8 cellular contexts compared by ENCODE assay signal in the genomic region with DNA sequence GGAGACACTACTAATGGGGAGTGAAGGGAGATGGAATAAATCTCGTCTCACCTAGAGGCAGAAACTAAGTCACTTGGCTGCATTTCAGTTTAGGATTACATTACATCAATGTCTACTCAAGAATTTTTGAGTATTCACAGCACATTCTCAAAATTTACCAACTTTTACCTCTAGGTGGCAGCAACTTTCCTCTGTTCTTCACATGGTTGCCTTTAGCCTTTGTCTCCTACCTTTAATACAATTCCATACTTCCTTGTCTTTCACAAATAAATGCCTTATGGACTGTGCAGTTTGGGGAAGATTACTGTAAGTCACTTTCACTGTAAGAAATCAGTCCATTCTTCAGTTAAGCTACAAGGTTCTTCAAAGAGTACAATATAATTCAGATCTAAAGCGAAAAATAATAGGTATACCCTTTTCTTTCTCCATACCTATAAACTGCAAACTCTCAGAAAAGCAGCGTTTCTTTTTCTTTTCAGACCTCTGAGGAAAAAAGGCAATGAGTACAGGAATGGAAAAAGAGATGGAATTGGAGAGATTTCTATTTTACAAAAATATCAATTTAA.
DNase-seq lines count a peak whose midpoint lies in the region; ATAC-seq and TF ChIP-seq lines count a peak whose summit lies in the region.

No MANE protein-coding gene starts in this region.

- H3K9me3 Mint-ChIP-seq in activated CD4-positive, alpha-beta T cell treated with anti-CD3 and anti-CD28 coated beads for 36 hours (ENCODE audit: low read depth), result no peaks in the 10 kb centered on the region

- POLR2A ChIA-PET in activated CD4-positive, alpha-beta T cell treated with anti-CD3 and anti-CD28 coated beads for 36 hours (lab: Charles Lee), result no interaction called here

- H3K18ac ChIP-seq in mesendoderm (ENCODE audit: low read length), result no peak overlapping the region

- H3K4me3 Mint-ChIP-seq in activated CD4-positive, alpha-beta T cell treated with anti-CD3 and anti-CD28 coated beads for 36 hours, result no peak overlapping the region

- H2BK15ac ChIP-seq in mesendoderm (replicated peaks; ENCODE audit: low read depth), result no peak overlapping the region

- H3K79me2 ChIP-seq in mesendoderm (ENCODE audit: control insufficient read depth, insufficient read depth, low read length), result no peaks in the 10 kb centered on the region

- WGBS in mesendoderm (ENCODE audit: extremely low coverage, insufficient coverage, low lambda C conversion rate), result no CpG with 5 or more reads among the region's 3 CpGs

- DNase-seq in activated CD4-positive, alpha-beta T cell treated with anti-CD3 and anti-CD28 coated beads for 36 hours, result peak; percentile 10
- DNase-seq in activated CD4-positive, alpha-beta T cell treated with anti-CD3 and anti-CD28 coated beads for 48 hours, result no peak
- DNase-seq in LHCN-M2 (ENCODE audit: low read depth) (peak; percentile 69), RKO (ENCODE audit: low spot score) (peak; percentile 74), dorsolateral prefrontal cortex (peak in 1 of 10 donors; percentile 9), mesendoderm (peak; percentile 67), H7 (no peak)

- no peak overlapping the region for H4K5ac ChIP-seq in mesendoderm (ENCODE audit: low read length)

- peaks cover 28% of the 10 kb centered on the region for H3K4me1 Mint-ChIP-seq in activated CD4-positive, alpha-beta T cell treated with anti-CD3 and anti-CD28 coated beads for 36 hours

- no peak overlapping the region for H3K4ac ChIP-seq in mesendoderm (ENCODE audit: low read depth, low read length)

- no peak overlapping the region for H3K27ac Mint-ChIP-seq in activated CD4-positive, alpha-beta T cell treated with anti-CD3 and anti-CD28 coated beads for 36 hours

- H3K27me3 ChIP-seq in dorsolateral prefrontal cortex (no peaks in the 10 kb centered on the region), mesendoderm (ENCODE audit: insufficient read depth, low read length, poor library complexity) (no peaks in the 10 kb centered on the region), H7 (ENCODE audit: control insufficient read depth, insufficient read depth, low read length) (no peaks in the 10 kb centered on the region)

- H3K9ac ChIP-seq in mesendoderm (ENCODE audit: low read length), result no peak overlapping the region

- no peak overlapping the region for H3K4me2 ChIP-seq in mesendoderm (ENCODE audit: low read length)

- H2AK5ac ChIP-seq in mesendoderm (ENCODE audit: low read length), result no peak overlapping the region

- no peaks in the 10 kb centered on the region for H3K79me1 ChIP-seq in mesendoderm (ENCODE audit: low read length)

- peak; percentile 66 to 90 (median 79) for TF ChIP-seq CTCF in dorsolateral prefrontal cortex (IDR thresholded peaks at IDR 0.05 in 54 of 56, conservative IDR thresholded peaks at IDR 0.05 in 2 of 56; ENCODE audit: low read depth in 1 of 56, partially characterized antibody in 56 of 56)

- H3K23ac ChIP-seq in mesendoderm (ENCODE audit: low read length), result no peak overlapping the region

- H3K27ac ChIP-seq in dorsolateral prefrontal cortex, result no peak overlapping the region
- H3K27ac ChIP-seq in mesendoderm (ENCODE audit: low read depth, low read length), result no peak overlapping the region

- no peaks in the 10 kb centered on the region for H3K36me3 ChIP-seq in mesendoderm (ENCODE audit: control insufficient read depth, insufficient read depth, low read length)
- H3K36me3 ChIP-seq in H7 (replicated peaks; ENCODE audit: control insufficient read depth, insufficient read depth, low read length), result no peaks in the 10 kb centered on the region

- no peaks in the 10 kb centered on the region for H3K27me3 Mint-ChIP-seq in activated CD4-positive, alpha-beta T cell treated with anti-CD3 and anti-CD28 coated beads for 36 hours

- CTCF ChIA-PET in activated CD4-positive, alpha-beta T cell treated with anti-CD3 and anti-CD28 coated beads for 36 hours (lab: Charles Lee), result interaction anchor here (0.6 to 3.8 kb wide), 5 partner anchors 8 to 96 kb away, joined by 3 to 19 read pairs (median 8); no protein-coding TSS in a partner anchor

- H3K4me3 ChIP-seq in dorsolateral prefrontal cortex (no peak overlapping the region), mesendoderm (ENCODE audit: low read length) (no peak overlapping the region), H7 (ENCODE audit: insufficient read depth, low read depth, low read length) (no peak overlapping the region)

- ATAC-seq in activated CD4-positive, alpha-beta T cell treated with anti-CD3 and anti-CD28 coated beads for 36 hours, result peak; percentile 47
- peak; percentile 83 for ATAC-seq in GM21529 (IDR thresholded peaks at IDR 0.05; ENCODE audit: unreplicated experiment)

- H3K36me3 Mint-ChIP-seq in activated CD4-positive, alpha-beta T cell treated with anti-CD3 and anti-CD28 coated beads for 36 hours (ENCODE audit: low read depth), result peaks cover 15% of the 10 kb centered on the region

- H3K4me1 ChIP-seq in mesendoderm (ENCODE audit: control insufficient read depth, low read depth, low read length), result no peaks in the 10 kb centered on the region

- no peak overlapping the region for H4K8ac ChIP-seq in mesendoderm (ENCODE audit: low read depth, low read length)

- intact Hi-C loops in activated CD4-positive, alpha-beta T cell treated with anti-CD3 and anti-CD28 coated beads for 36 hours (cut with DNase I, micrococcal nuclease), result loop anchor here (1.0 to 10.0 kb wide), 4 partner anchors 242 to 1462 kb away; no protein-coding TSS in a partner anchor
- intact Hi-C loops in dorsolateral prefrontal cortex (cut with DNase I), result loop anchor here (5.0 to 10.0 kb wide), 2 partner anchors 530 to 1467 kb away; no protein-coding TSS in a partner anchor

- H2BK5ac ChIP-seq in mesendoderm (ENCODE audit: low read length), result no peak overlapping the region

- H2BK120ac ChIP-seq in mesendoderm (ENCODE audit: low read depth, low read length), result no peak overlapping the region

- no peak overlapping the region for H3K56ac ChIP-seq in mesendoderm (ENCODE audit: low read length)

Comparison
In these comparisons a context has a peak if more than half of its experiments do, and no peak if none do; other contexts are left out.
1. DNase-seq: peak in activated CD4-positive, alpha-beta T cell treated with anti-CD3 and anti-CD28 coated beads for 36 hours (single experiment), LHCN-M2 (single experiment), RKO (single experiment) and mesendoderm (single experiment); none in activated CD4-positive, alpha-beta T cell treated with anti-CD3 and anti-CD28 coated beads for 48 hours (single experiment) and H7 (single experiment).